ENCODE assay signal across 9 cellular contexts in genomic region chr19:2268861-2269243, GRCh38. TPM values are rescaled to one million over a fixed set of nuclear protein-coding genes. Genes with fewer than 3 reads are reported as not detected.
DNase-seq lines count a peak whose midpoint lies in the region; ATAC-seq and TF ChIP-seq lines count a peak whose summit lies in the region.
"Had no signal": no experiment of that assay in that cellular context is flagged by ENCODE, and none has a peak within 500 bp of the region (broad histone marks: within the 10 kb centered on the region; RNA-seq: fewer than 3 reads in every experiment).

No MANE protein-coding gene starts in this region.

- H2BK120ac ChIP-seq in mesendoderm (ENCODE audit: low read depth, low read length): no peak overlapping the region

- H3K4me2 ChIP-seq in mesendoderm (ENCODE audit: low read length): peak overlapping the region; percentile 56

- no peak overlapping the region for H2BK15ac ChIP-seq in mesendoderm (replicated peaks; ENCODE audit: low read depth)

- CTCF ChIA-PET in MCF 10A (lab: Yijun Ruan, JAX): no interaction called here

- ATAC-seq in upper lobe of right lung (no peak), GM18498 (IDR thresholded peaks at IDR 0.05; ENCODE audit: unreplicated experiment) (no peak), GM19455 (IDR thresholded peaks at IDR 0.05; ENCODE audit: unreplicated experiment) (no peak), GM19463 (IDR thresholded peaks at IDR 0.05; ENCODE audit: unreplicated experiment) (no peak)

- no TSS peak for BruUV-seq in MCF 10A (replicated peaks; lab: Mats Ljungman, UMichigan)

- no peak overlapping the region for H4K5ac ChIP-seq in mesendoderm (ENCODE audit: low read length)

- no peak overlapping the region for H3K27ac Mint-ChIP-seq in activated naive CD4-positive, alpha-beta T cell treated with anti-CD3 and anti-CD28 coated beads, Interleukin-2, amount 50 U/mL, for 24 hours
- peak overlapping the region; percentile 88 for H3K27ac Mint-ChIP-seq in MCF 10A (ENCODE audit: low read depth, unreplicated experiment)

- H3K4me3 Mint-ChIP-seq in activated naive CD4-positive, alpha-beta T cell treated with anti-CD3 and anti-CD28 coated beads, Interleukin-2, amount 50 U/mL, for 24 hours: peak overlapping the region; percentile 89
- peak overlapping the region; percentile 91 for H3K4me3 Mint-ChIP-seq in MCF 10A (ENCODE audit: unreplicated experiment)

- intact Hi-C loops in MCF 10A (cut with micrococcal nuclease): no loop called here
- intact Hi-C loops in upper lobe of right lung (cut with DNase I): no loop called here

- H3K56ac ChIP-seq in mesendoderm (ENCODE audit: low read length): peak overlapping the region; percentile 91

- H3K79me2 ChIP-seq in mesendoderm (ENCODE audit: control insufficient read depth, insufficient read depth, low read length): peaks cover 32% of the 10 kb centered on the region

- TF ChIP-seq CTCF in MCF 10A (IDR thresholded peaks at IDR 0.05; ENCODE audit: unreplicated experiment) (no peak), upper lobe of right lung (IDR thresholded peaks at IDR 0.05) (no peak)

- POLR2A ChIA-PET in MCF 10A (lab: Yijun Ruan, JAX): interaction anchor here (0.6 to 5.3 kb wide), 5 partner anchors 10 to 117 kb away, joined by 3 to 79 read pairs (median 5); partner anchors contain the start of gene PLEKHJ1

- H4K8ac ChIP-seq in mesendoderm (ENCODE audit: low read depth, low read length): no peak overlapping the region

- WGBS in mesendoderm (ENCODE audit: extremely low coverage, insufficient coverage, low lambda C conversion rate): no CpG with 5 or more reads among the region's 19 CpGs

- H3K9me3 ChIP-seq in upper lobe of right lung: no peaks in the 10 kb centered on the region

- H3K36me3 Mint-ChIP-seq in activated naive CD4-positive, alpha-beta T cell treated with anti-CD3 and anti-CD28 coated beads, Interleukin-2, amount 50 U/mL, for 24 hours: peaks cover 9% of the 10 kb centered on the region
- H3K36me3 Mint-ChIP-seq in MCF 10A (ENCODE audit: insufficient read depth, unreplicated experiment): peaks cover 41% of the 10 kb centered on the region

- H3K18ac ChIP-seq in mesendoderm (ENCODE audit: low read length): no peak overlapping the region

- no peak for DNase-seq in activated naive CD4-positive, alpha-beta T cell (lab: John Stamatoyannopoulos, UW)
- DNase-seq in MCF 10A (ENCODE audit: unreplicated experiment) (no peak), mesendoderm (no peak), upper lobe of right lung (no peak)

- H3K27me3 Mint-ChIP-seq in activated naive CD4-positive, alpha-beta T cell treated with anti-CD3 and anti-CD28 coated beads, Interleukin-2, amount 50 U/mL, for 24 hours: no peaks in the 10 kb centered on the region
- H3K27me3 Mint-ChIP-seq in MCF 10A (ENCODE audit: insufficient read depth, unreplicated experiment): no peaks in the 10 kb centered on the region

- no peak overlapping the region for H3K27ac ChIP-seq in mesendoderm (ENCODE audit: low read depth, low read length)
- H3K27ac ChIP-seq in upper lobe of right lung: peak overlapping the region; percentile 44

- peaks cover 2% of the 10 kb centered on the region for H3K79me1 ChIP-seq in mesendoderm (ENCODE audit: low read length)

- H3K9me3 Mint-ChIP-seq in activated naive CD4-positive, alpha-beta T cell treated with anti-CD3 and anti-CD28 coated beads, Interleukin-2, amount 50 U/mL, for 24 hours: no peaks in the 10 kb centered on the region
- H3K9me3 Mint-ChIP-seq in MCF 10A (ENCODE audit: unreplicated experiment): no peaks in the 10 kb centered on the region

- no peaks in the 10 kb centered on the region for H3K27me3 ChIP-seq in mesendoderm (ENCODE audit: insufficient read depth, low read length, poor library complexity)
- no peaks in the 10 kb centered on the region for H3K27me3 ChIP-seq in upper lobe of right lung

- H3K4me1 ChIP-seq in mesendoderm (ENCODE audit: control insufficient read depth, low read depth, low read length) (no peaks in the 10 kb centered on the region), upper lobe of right lung (peaks cover 54% of the 10 kb centered on the region)

- H3K4me3 ChIP-seq in mesendoderm (ENCODE audit: low read length) (peak overlapping the region; percentile 79), upper lobe of right lung (peak overlapping the region; percentile 100)

- peaks cover 23% of the 10 kb centered on the region for H3K4me1 Mint-ChIP-seq in activated naive CD4-positive, alpha-beta T cell treated with anti-CD3 and anti-CD28 coated beads, Interleukin-2, amount 50 U/mL, for 24 hours
- peaks cover 22% of the 10 kb centered on the region for H3K4me1 Mint-ChIP-seq in MCF 10A (ENCODE audit: insufficient read depth, unreplicated experiment)

- H3K36me3 ChIP-seq in mesendoderm (ENCODE audit: control insufficient read depth, insufficient read depth, low read length) (peaks cover 5% of the 10 kb centered on the region), upper lobe of right lung (peaks cover 25% of the 10 kb centered on the region)

- H2BK5ac ChIP-seq in mesendoderm (ENCODE audit: low read length): no peak overlapping the region

- no peak overlapping the region for H2AK5ac ChIP-seq in mesendoderm (ENCODE audit: low read length)

- H3K9ac ChIP-seq in mesendoderm (ENCODE audit: low read length): peak overlapping the region; percentile 89

- H3K23ac ChIP-seq in mesendoderm (ENCODE audit: low read length): no peak overlapping the region

- no peak overlapping the region for H3K4ac ChIP-seq in mesendoderm (ENCODE audit: low read depth, low read length)

RNA-seq across cellular contexts. Expression of gene JSRP1, which starts 12.6 kb away (rescaled TPM):
- 0.37 and 0.49 TPM in 2 replicates for total RNA-seq in MCF 10A (2022)
- polyA plus RNA-seq in mesendoderm (2013, experiment 1 of 2): 0.44 TPM
- 0.57 TPM for polyA plus RNA-seq in mesendoderm (2013, experiment 2 of 2)
- total RNA-seq in upper lobe of right lung: 1.1 TPM

RNA-seq across cellular contexts. Expression of gene PEAK3, which starts 13.1 kb away (rescaled TPM):
- total RNA-seq in MCF 10A (2022) (not detected in 2 replicates), upper lobe of right lung (4.5 TPM)
- 0.01 TPM for polyA plus RNA-seq in mesendoderm (2013, experiment 1 of 2)
- 0.01 TPM for polyA plus RNA-seq in mesendoderm (2013, experiment 2 of 2)
- total RNA-seq: Daoy had no signal

RNA-seq across cellular contexts. Expression of gene AMH, which starts 19.7 kb away (rescaled TPM):
- total RNA-seq in MCF 10A (2022) (11.9 and 21.2 TPM in 2 replicates), upper lobe of right lung (6.1 TPM)
- polyA plus RNA-seq in mesendoderm (2013, experiment 1 of 2): 4.2 TPM
- polyA plus RNA-seq in mesendoderm (2013, experiment 2 of 2): 3.9 TPM

RNA-seq across cellular contexts. Expression of gene SF3A2, which starts 32.2 kb away (rescaled TPM):
- total RNA-seq in MCF 10A (2022) (101 and 119 TPM in 2 replicates), upper lobe of right lung (67.1 TPM)
- 109 TPM for polyA plus RNA-seq in mesendoderm (2013, experiment 1 of 2)
- polyA plus RNA-seq in mesendoderm (2013, experiment 2 of 2): 111 TPM

RNA-seq across cellular contexts. Expression of gene PLEKHJ1, which starts 32.7 kb away (rescaled TPM):
- 44.3 and 54.1 TPM in 2 replicates for total RNA-seq in MCF 10A (2022)
- polyA plus RNA-seq in mesendoderm (2013, experiment 1 of 2): 101 TPM
- polyA plus RNA-seq in mesendoderm (2013, experiment 2 of 2): 99.1 TPM
- total RNA-seq in upper lobe of right lung: 54.6 TPM
